Comparison of ENCODE assay signal across 8 cellular contexts in genomic region chr7:121395961-121396757, GRCh38. TPM values are rescaled to one million over a fixed set of nuclear protein-coding genes. Genes with fewer than 3 reads are reported as not detected.
DNase-seq lines count a peak whose midpoint lies in the region; ATAC-seq and TF ChIP-seq lines count a peak whose summit lies in the region.

FAM3C (minus strand) TSS chr7:121396308; CDS start chr7:121382969, 13,339 bp downstream.

- H3K36me3 Mint-ChIP-seq in activated B cell treated with CpG ODN at 0.5 μM for 24 hours (ENCODE audit: low read depth) = peaks cover 30% of the 10 kb centered on the region

- TF ChIP-seq CTCF in activated B cell treated with CpG ODN at 0.5 μM for 24 hours (IDR thresholded peaks at IDR 0.05) = no peak

- H3K9me3 Mint-ChIP-seq in activated B cell treated with CpG ODN at 0.5 μM for 24 hours = peaks cover 10% of the 10 kb centered on the region

- H3K27ac ChIP-seq in caudate nucleus (ENCODE audit: low read depth, low read length) = peak within 1 kb of the TSS; percentile 90

- peaks cover 42% of the 10 kb centered on the region for H3K4me1 Mint-ChIP-seq in activated B cell treated with CpG ODN at 0.5 μM for 24 hours

- CTCF ChIA-PET in activated B cell treated with CpG ODN at 0.5 μM for 24 hours (lab: Charles Lee) = interaction anchor here (0.7 to 6.5 kb wide), 19 partner anchors 8 to 288 kb away, joined by 3 to 221 read pairs (median 4); no protein-coding TSS in a partner anchor

- ATAC-seq in GM18870 (IDR thresholded peaks at IDR 0.05; ENCODE audit: unreplicated experiment) = peak; percentile 69
- ATAC-seq in HG03135 (IDR thresholded peaks at IDR 0.05; ENCODE audit: unreplicated experiment) = peak; percentile 87
- peak; percentile 88 for ATAC-seq in activated B cell treated with CpG ODN at 0.5 μM for 24 hours (ENCODE audit: low read depth)

- intact Hi-C loops in activated B cell treated with CpG ODN at 0.5 μM for 24 hours (cut with micrococcal nuclease) = loop anchor here (1.0 to 5.0 kb wide), 8 partner anchors 11 to 446 kb away; partner anchors contain the start of gene ING3

- H3K4me3 Mint-ChIP-seq in activated B cell treated with CpG ODN at 0.5 μM for 24 hours = peak within 1 kb of the TSS; percentile 91

- POLR2A ChIA-PET in activated B cell treated with CpG ODN at 0.5 μM for 24 hours (lab: Charles Lee) = interaction anchor here (0.5 to 4.8 kb wide), 16 partner anchors 10 to 445 kb away, joined by 3 to 152 read pairs (median 4); partner anchors contain the start of gene ING3

- H3K27ac Mint-ChIP-seq in activated B cell treated with CpG ODN at 0.5 μM for 24 hours = peak within 1 kb of the TSS; percentile 90

- DNase-seq in AG08395 (ENCODE audit: low spot score) (peak; percentile 95), NCI-H2227 (lab: John Stamatoyannopoulos, UW; ENCODE audit: unreplicated experiment) (peak; percentile 97), activated B cell treated with CpG ODN at 0.5 μM for 24 hours (peak; percentile 96), caudate nucleus (lab: John Stamatoyannopoulos, UW) (peak in 59 of 61 donors; percentile 40 to 98 (median 84)), iris pigment epithelial cell (ENCODE audit: low read depth) (peak; percentile 92)
- peak; percentile 87 for DNase-seq in stimulated activated CD4-positive, alpha-beta T cell treated with anti-CD3 and anti-CD28 coated beads, Interleukin-12 subunit alpha, Interleukin-12 subunit beta, amount 100 ng/mL, for 4 hours

- no peaks in the 10 kb centered on the region for H3K27me3 Mint-ChIP-seq in activated B cell treated with CpG ODN at 0.5 μM for 24 hours

RNA-seq across cellular contexts. Expression of gene FAM3C, which starts in this region (rescaled TPM):
- total RNA-seq in activated B cell treated with CpG ODN at 0.5 μM for 24 hours = 54.8 and 59.3 TPM in 2 replicates

Comparison
In these comparisons a context has a peak if more than half of its experiments do, and no peak if none do; other contexts are left out.
1. Peak in every context shown above with its lines: DNase-seq, ATAC-seq and H3K27ac ChIP-seq.